In genomic region chr19:4957981-4958380, GRCh38 we compare ENCODE assay signal across 21 cellular contexts. TPM values are rescaled to one million over a fixed set of nuclear protein-coding genes. Genes with fewer than 3 reads are reported as not detected.
"Had no signal": no experiment of that assay in that cellular context is flagged by ENCODE, and none has a peak within 500 bp of the region (broad histone marks: within the 10 kb centered on the region; RNA-seq: fewer than 3 reads in every experiment).

No MANE protein-coding gene starts in this region.

- H3K4me3 ChIP-seq: esophagus muscularis mucosa, gastrocnemius medialis, lung, ovary, right atrium auricular region, smooth muscle cell had no signal

- H3K27me3 ChIP-seq: esophagus muscularis mucosa, gastrocnemius medialis, ovary, right atrium auricular region had no signal

- H3K27ac ChIP-seq: epithelial cell of prostate, esophagus muscularis mucosa, gastrocnemius medialis, ovary, right atrium auricular region had no signal

- DNase-seq: cortex of kidney; effector memory CD8-positive, alpha-beta T cell; gastrocnemius medialis; glutamatergic neuron; immature natural killer cell; left cardiac atrium; left ventricle myocardium superior; mesendoderm; naive thymus-derived CD4-positive, alpha-beta T cell; ovary; stimulated activated CD4-positive, alpha-beta T cell treated with anti-CD3 and anti-CD28 coated beads, Interleukin-2, amount 100 ng/mL, for 48 hours; stimulated activated naive CD4-positive, alpha-beta T cell treated with Interleukin-2 at 50 U/mL for 16 hours; trophoblast cell had no signal

- H3K36me3 ChIP-seq: esophagus muscularis mucosa, gastrocnemius medialis, ovary, right atrium auricular region had no signal

- H3K4me1 ChIP-seq: esophagus muscularis mucosa, gastrocnemius medialis, right atrium auricular region had no signal

- H3K4me2 ChIP-seq: smooth muscle cell had no signal

- H3K9me3 ChIP-seq: esophagus muscularis mucosa, gastrocnemius medialis, ovary, right atrium auricular region had no signal

RNA-seq across cellular contexts. Expression of gene ARRDC5, which starts 55.3 kb away (rescaled TPM):
- total RNA-seq: fibroblast of villous mesenchyme, gastrocnemius medialis, left ventricle myocardium superior, neural crest cell, right atrium auricular region, smooth muscle cell had no signal
- polyA plus RNA-seq: keratinocyte, smooth muscle cell had no signal
